In genomic region chr11:11036185-11037161, GRCh38 we compare ENCODE assay signal across 8 cellular contexts.
DNase-seq lines count a peak whose midpoint lies in the region; ATAC-seq, FAIRE-seq and TF ChIP-seq lines count a peak whose summit lies in the region.

No MANE protein-coding gene starts in this region.

- peak; percentile 77 for FAIRE-seq in GM12892 (lab: Jason Lieb, UNC)

- peak; percentile 63 for DNase-seq in CD1c-positive myeloid dendritic cell (ENCODE audit: extremely low spot score)
- peak; percentile 25 for DNase-seq in GM12892 (ENCODE audit: insufficient read length)
- peak; percentile 76 for DNase-seq in NCI-H1092 (lab: John Stamatoyannopoulos, UW)
- DNase-seq in T-helper 9 cell, result peak; percentile 10
- peak; percentile 53 to 68 for DNase-seq in erythroblast (lab: John Stamatoyannopoulos, UW)
- peak; percentile 67 for DNase-seq in myocyte (ENCODE audit: low read depth)

- ATAC-seq in HG03095 (IDR thresholded peaks at IDR 0.05; ENCODE audit: unreplicated experiment) (no peak), HG02588 (IDR thresholded peaks at IDR 0.05; ENCODE audit: unreplicated experiment) (no peak)

- TF ChIP-seq POLR2A in GM12892 (IDR thresholded peaks at IDR 0.05; ENCODE audit: low read depth, low read length) (no peak), erythroblast (IDR thresholded peaks at IDR 0.05; ENCODE audit: low read length) (no peak)

Comparison
In these comparisons a context has a peak if more than half of its experiments do, and no peak if none do; other contexts are left out.
1. DNase-seq: peak in every context shown above with its lines; median percentile 76 in NCI-H1092; 67 in myocyte; 63 in CD1c-positive myeloid dendritic cell; 60 in erythroblast; 25 in GM12892; 10 in T-helper 9 cell.